Comparison of ENCODE assay signal across 11 cellular contexts in the genomic region with DNA sequence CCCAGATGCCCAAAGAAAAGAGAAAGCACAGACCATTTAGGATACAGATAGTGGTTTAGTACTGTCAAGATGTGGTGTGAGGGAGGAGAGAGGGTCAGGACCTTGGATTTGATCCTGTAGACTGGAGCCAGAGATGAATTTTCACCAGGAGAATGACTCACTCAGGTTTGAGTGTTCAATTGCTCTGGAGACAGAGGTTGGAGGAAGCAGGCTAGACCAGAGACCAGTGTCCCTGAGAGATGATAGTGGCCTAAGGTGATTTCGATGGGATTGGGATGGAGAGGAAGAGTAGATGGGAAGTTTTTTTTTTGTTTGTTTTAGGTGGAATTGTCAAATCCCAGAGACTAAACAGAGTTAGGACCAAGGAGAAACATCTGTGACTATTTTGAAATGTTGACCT. TPM values are rescaled to one million over a fixed set of nuclear protein-coding genes. Genes with fewer than 3 reads are reported as not detected.
DNase-seq lines count a peak whose midpoint lies in the region; ATAC-seq and TF ChIP-seq lines count a peak whose summit lies in the region.
"Had no signal": no experiment of that assay in that cellular context is flagged by ENCODE, and none has a peak within 500 bp of the region (broad histone marks: within the 10 kb centered on the region; RNA-seq: fewer than 3 reads in every experiment).

No MANE protein-coding gene starts in this region.

- H3F3A ChIP-seq in smooth muscle cell (ENCODE audit: low read depth), result no peaks in the 10 kb centered on the region

- peaks cover 34% of the 10 kb centered on the region for H3K4me1 Mint-ChIP-seq in T-helper 2 cell treated with Interferon-gamma antibody and Interleukin-4, amounts not matched to agents 5 μg/mL and 100 μg/mL, for 36 hours (ENCODE audit: low read depth)
- H3K4me1 Mint-ChIP-seq in stimulated activated naive B cell treated with anti-CD40 and anti-IgM and Interleukin-4, amounts not matched to agents 10 μg/mL and 1 μg/mL and 100 μg/mL, for 72 hours, result peaks cover 24 to 45% of the 10 kb centered on the region in 2 donors

- H3K27ac Mint-ChIP-seq in T-helper 2 cell treated with Interferon-gamma antibody and Interleukin-4, amounts not matched to agents 5 μg/mL and 100 μg/mL, for 36 hours, result no peak overlapping the region
- H3K27ac Mint-ChIP-seq in stimulated activated naive B cell treated with anti-CD40 and anti-IgM and Interleukin-4, amounts not matched to agents 10 μg/mL and 1 μg/mL and 100 μg/mL, for 72 hours, result no peak overlapping the region

- H2AFZ ChIP-seq in smooth muscle cell (ENCODE audit: low read depth), result no peak overlapping the region

- H3K9me3 Mint-ChIP-seq in T-helper 2 cell treated with Interferon-gamma antibody and Interleukin-4, amounts not matched to agents 5 μg/mL and 100 μg/mL, for 36 hours, result no peaks in the 10 kb centered on the region
- H3K9me3 Mint-ChIP-seq in stimulated activated naive B cell treated with anti-CD40 and anti-IgM and Interleukin-4, amounts not matched to agents 10 μg/mL and 1 μg/mL and 100 μg/mL, for 72 hours, result no peaks in the 10 kb centered on the region
- H3K9me3 Mint-ChIP-seq: naive B cell had no signal

- H3K27ac ChIP-seq in SJSA1 (peak overlapping the region; percentile 66), smooth muscle cell (ENCODE audit: low read depth) (peak overlapping the region; percentile 63)
- H3K27ac ChIP-seq: cardiac muscle cell, thoracic aorta had no signal

- peaks cover 67% of the 10 kb centered on the region for H3K79me2 ChIP-seq in smooth muscle cell (ENCODE audit: low read depth)

- H3K4me2 ChIP-seq in smooth muscle cell, result peak overlapping the region; percentile 85

- H3K9ac ChIP-seq in smooth muscle cell (ENCODE audit: low read depth), result no peak overlapping the region

- H3K36me3 ChIP-seq in SJSA1 (peaks cover 35% of the 10 kb centered on the region), smooth muscle cell (ENCODE audit: low read depth) (no peaks in the 10 kb centered on the region)

- peaks cover 29% of the 10 kb centered on the region for H3K36me3 Mint-ChIP-seq in T-helper 2 cell treated with Interferon-gamma antibody and Interleukin-4, amounts not matched to agents 5 μg/mL and 100 μg/mL, for 36 hours (ENCODE audit: low read depth)
- H3K36me3 Mint-ChIP-seq in stimulated activated naive B cell treated with anti-CD40 and anti-IgM and Interleukin-4, amounts not matched to agents 10 μg/mL and 1 μg/mL and 100 μg/mL, for 72 hours, result peaks cover 4 to 26% of the 10 kb centered on the region in 2 donors

- peaks cover 66% of the 10 kb centered on the region for H4K20me1 ChIP-seq in smooth muscle cell (ENCODE audit: low read depth)

- ATAC-seq in stimulated activated naive B cell treated with anti-CD40 and anti-IgM and Interleukin-4, amounts not matched to agents 10 μg/mL and 1 μg/mL and 100 μg/mL, for 72 hours (replicated peaks), result no peak

- H3K27me3 ChIP-seq in SJSA1 (replicated peaks) (no peaks in the 10 kb centered on the region), smooth muscle cell (ENCODE audit: low read depth) (no peaks in the 10 kb centered on the region)
- H3K27me3 ChIP-seq: cardiac muscle cell had no signal

- H3K4me3 ChIP-seq in SJSA1, result no peak overlapping the region
- H3K4me3 ChIP-seq in fibroblast of mammary gland (ENCODE audit: control insufficient read depth, low read depth, low read length), result no peak overlapping the region
- H3K4me3 ChIP-seq in smooth muscle cell, result peak overlapping the region; percentile 69
- H3K4me3 ChIP-seq: cardiac muscle cell had no signal

- TF ChIP-seq CTCF in fibroblast of mammary gland (conservative IDR thresholded peaks at IDR 0.05; ENCODE audit: control insufficient read depth, insufficient read depth, low read depth, low read length), result no peak
- TF ChIP-seq CTCF in smooth muscle cell (IDR thresholded peaks at IDR 0.05; ENCODE audit: borderline replicate concordance, insufficient read depth, poor library complexity, severe bottlenecking), result no peak

- no peaks in the 10 kb centered on the region for H3K27me3 Mint-ChIP-seq in T-helper 2 cell treated with Interferon-gamma antibody and Interleukin-4, amounts not matched to agents 5 μg/mL and 100 μg/mL, for 36 hours (ENCODE audit: low read depth)
- no peaks in the 10 kb centered on the region for H3K27me3 Mint-ChIP-seq in stimulated activated naive B cell treated with anti-CD40 and anti-IgM and Interleukin-4, amounts not matched to agents 10 μg/mL and 1 μg/mL and 100 μg/mL, for 72 hours
- H3K27me3 Mint-ChIP-seq: naive B cell had no signal

- H3K9me3 ChIP-seq in SJSA1 (replicated peaks) (peaks cover 3% of the 10 kb centered on the region; the same call in 1 of the 2 replicates), smooth muscle cell (replicated peaks; ENCODE audit: low read depth) (no peaks in the 10 kb centered on the region)
- H3K9me3 ChIP-seq: thoracic aorta had no signal

- peak overlapping the region; percentile 95 for H3K4me3 Mint-ChIP-seq in T-helper 2 cell treated with Interferon-gamma antibody and Interleukin-4, amounts not matched to agents 5 μg/mL and 100 μg/mL, for 36 hours
- H3K4me3 Mint-ChIP-seq in stimulated activated naive B cell treated with anti-CD40 and anti-IgM and Interleukin-4, amounts not matched to agents 10 μg/mL and 1 μg/mL and 100 μg/mL, for 72 hours, result no peak overlapping the region

- no peak for DNase-seq in T-helper 2 cell treated with Interferon-gamma antibody and Interleukin-4, amounts not matched to agents 5 μg/mL and 100 μg/mL, for 36 hours (ENCODE audit: low spot score)
- DNase-seq in T-helper 2 cell (no peak), SJSA1 (ENCODE audit: low read depth in 1 of 2, low spot score in 2 of 2) (no peak), fibroblast of mammary gland (ENCODE audit: low read depth) (peak; percentile 85), smooth muscle cell (lab: John Stamatoyannopoulos, UW; ENCODE audit: unreplicated experiment) (no peak), midbrain (lab: John Stamatoyannopoulos, UW) (no peak)
- DNase-seq in stimulated activated naive B cell treated with anti-CD40 and anti-IgM and Interleukin-4, amounts not matched to agents 10 μg/mL and 1 μg/mL and 100 μg/mL, for 72 hours, result no peak
- DNase-seq in activated CD4-positive, alpha-beta T cell treated with anti-CD3 and anti-CD28 coated beads for 4 hours, result no peak
- DNase-seq: naive B cell had no signal

- 100% methylated on average over 1 of the region's 1 CpG for WGBS in smooth muscle cell (ENCODE audit: low lambda C conversion rate)

- peaks cover 50% of the 10 kb centered on the region for H3K4me1 ChIP-seq in SJSA1 (replicated peaks)
- peaks cover 18% of the 10 kb centered on the region for H3K4me1 ChIP-seq in smooth muscle cell (ENCODE audit: low read depth)

RNA-seq across cellular contexts. Expression of a gene that starts 2.3 kb away (rescaled TPM):
- total RNA-seq in SJSA1 (2014; rRNA removed; shearing (Covaris generic)), result 55.5 and 58.9 TPM in 2 replicates
- total RNA-seq in smooth muscle cell, result 27.8 and 29.9 TPM in 2 replicates
- polyA plus RNA-seq in smooth muscle cell, result 15.3 and 17.1 TPM in 2 replicates
